8 cellular contexts compared by ENCODE assay signal in the genomic region with DNA sequence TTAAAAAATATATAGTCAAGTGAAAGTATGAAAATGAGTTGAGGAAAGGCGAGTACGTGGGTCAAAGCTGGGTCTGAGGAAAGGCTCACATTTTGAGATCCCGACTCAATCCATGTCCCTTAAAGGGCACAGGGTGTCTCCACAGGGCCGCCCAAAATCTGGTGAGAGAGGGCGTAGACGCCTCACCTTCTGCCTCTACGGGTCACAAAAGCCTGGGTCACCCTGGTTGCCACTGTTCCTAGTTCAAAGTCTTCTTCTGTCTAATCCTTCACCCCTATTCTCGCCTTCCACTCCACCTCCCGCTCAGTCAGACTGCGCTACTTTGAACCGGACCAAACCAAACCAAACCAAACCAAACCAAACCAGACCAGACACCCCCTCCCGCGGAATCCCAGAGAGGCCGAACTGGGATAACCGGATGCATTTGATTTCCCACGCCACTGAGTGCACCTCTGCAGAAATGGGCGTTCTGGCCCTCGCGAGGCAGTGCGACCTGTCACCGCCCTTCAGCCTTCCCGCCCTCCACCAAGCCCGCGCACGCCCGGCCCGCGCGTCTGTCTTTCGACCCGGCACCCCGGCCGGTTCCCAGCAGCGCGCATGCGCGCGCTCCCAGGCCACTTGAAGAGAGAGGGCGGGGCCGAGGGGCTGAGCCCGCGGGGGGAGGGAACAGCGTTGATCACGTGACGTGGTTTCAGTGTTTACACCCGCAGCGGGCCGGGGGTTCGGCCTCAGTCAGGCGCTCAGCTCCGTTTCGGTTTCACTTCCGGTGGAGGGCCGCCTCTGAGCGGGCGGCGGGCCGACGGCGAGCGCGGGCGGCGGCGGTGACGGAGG. TPM values are rescaled to one million over a fixed set of nuclear protein-coding genes. Genes with fewer than 3 reads are reported as not detected.
A peak's percentile ranks its signal among the peaks of the same experiment; 100 is the strongest.
DNase-seq lines count a peak whose midpoint lies in the region; ATAC-seq lines count a peak whose summit lies in the region.

TSS of gene FMR1 (plus strand) at position 728 of the 831 bp plus-strand sequence. CDS start 261 bp downstream, outside the sequence.

- H3K27me3 ChIP-seq in mesenchymal stem cell (ENCODE audit: control insufficient read depth in 1 of 2, insufficient read depth in 1 of 2, low read length in 2 of 2), result no peaks in the 10 kb centered on the region

- H3K9ac ChIP-seq in mesenchymal stem cell (ENCODE audit: low read length), result peak within 1 kb of the TSS; percentile 91

- DNase-seq in COLO829 (ENCODE audit: low spot score) (peak; percentile 96), HT-29 (ENCODE audit: low spot score) (peak; percentile 97), NOMO-1 treated with DMSO at 0.1 percent for 48 hours (lab: John Stamatoyannopoulos, UW; ENCODE audit: unreplicated experiment) (peak; percentile 88), mesenchymal stem cell (peak; percentile 91)
- DNase-seq in activated CD8-positive, alpha-beta memory T cell treated with anti-CD3 and anti-CD28 coated beads for 4 hours (ENCODE audit: low read depth in 2 of 2), result peak; percentile 86 to 91
- peak; percentile 92 to 93 (median 92) for DNase-seq in effector memory CD8-positive, alpha-beta T cell
- peak; percentile 82 for DNase-seq in stimulated activated CD8-positive, alpha-beta memory T cell treated with anti-CD3 and anti-CD28 coated beads, Interleukin-12 subunit alpha, Interleukin-12 subunit beta, amount 100 ng/mL, for 24 hours (ENCODE audit: extremely low read depth)

- H3K4ac ChIP-seq in mesenchymal stem cell (ENCODE audit: low read depth in 1 of 2, low read length in 2 of 2), result peak within 1 kb of the TSS in 1 of 2 experiments; percentile 61

- H3K36me3 ChIP-seq in mesenchymal stem cell (ENCODE audit: control insufficient read depth in 1 of 2, insufficient read depth in 2 of 2, low read depth in 1 of 2, low read length in 2 of 2), result no peaks in the 10 kb centered on the region

- H3K4me3 Mint-ChIP-seq in effector memory CD8-positive, alpha-beta T cell, result peak within 1 kb of the TSS; percentile 93 to 94

- peak within 1 kb of the TSS; percentile 76 for H3K27ac ChIP-seq in mesenchymal stem cell (ENCODE audit: low read length, poor library complexity, severe bottlenecking)

- H3K79me1 ChIP-seq in mesenchymal stem cell (replicated peaks; ENCODE audit: low read length, poor library complexity, severe bottlenecking), result no peaks in the 10 kb centered on the region

- no peak within 1 kb of the TSS for H4K8ac ChIP-seq in mesenchymal stem cell (ENCODE audit: low read length)

- peaks cover 10 to 20% of the 10 kb centered on the region in 2 donors for H3K4me1 Mint-ChIP-seq in effector memory CD8-positive, alpha-beta T cell (ENCODE audit: low read depth in 2 of 2)

- ATAC-seq in GM21360 (IDR thresholded peaks at IDR 0.05; ENCODE audit: unreplicated experiment), result peak; percentile 86
- peak; percentile 84 for ATAC-seq in effector memory CD8-positive, alpha-beta T cell (replicated peaks)

- H2BK15ac ChIP-seq in mesenchymal stem cell (ENCODE audit: low read depth, poor library complexity, severe bottlenecking), result no peak within 1 kb of the TSS

- H4K91ac ChIP-seq in mesenchymal stem cell (ENCODE audit: low read length), result peak within 1 kb of the TSS; percentile 39

- H2BK120ac ChIP-seq in mesenchymal stem cell (ENCODE audit: low read depth, low read length), result peak within 1 kb of the TSS; percentile 15

- no peak within 1 kb of the TSS for H2AK5ac ChIP-seq in mesenchymal stem cell (ENCODE audit: low read length, severe bottlenecking)

- H3K27ac Mint-ChIP-seq in effector memory CD8-positive, alpha-beta T cell, result peak within 1 kb of the TSS; percentile 95 to 96

- H3K27me3 Mint-ChIP-seq in effector memory CD8-positive, alpha-beta T cell, result no peaks in the 10 kb centered on the region

- H3K4me2 ChIP-seq in mesenchymal stem cell (ENCODE audit: low read length, poor library complexity, severe bottlenecking), result peak within 1 kb of the TSS; percentile 87

- H2AFZ ChIP-seq in mesenchymal stem cell (ENCODE audit: low read depth, low read length), result peak within 1 kb of the TSS; percentile 82

- H3K4me1 ChIP-seq in mesenchymal stem cell (ENCODE audit: control insufficient read depth, insufficient read depth, low read depth, low read length), result peaks cover 1% of the 10 kb centered on the region

- no peak within 1 kb of the TSS for H2BK5ac ChIP-seq in mesenchymal stem cell (ENCODE audit: low read depth, low read length, poor library complexity, severe bottlenecking)

- peak within 1 kb of the TSS in 1 of 2 experiments; percentile 63 for H2BK12ac ChIP-seq in mesenchymal stem cell (ENCODE audit: low read length in 2 of 2)

- peak within 1 kb of the TSS; percentile 77 to 82 for H3K4me3 ChIP-seq in mesenchymal stem cell (ENCODE audit: insufficient read depth in 1 of 2, low read depth in 1 of 2, low read length in 2 of 2)

- no peaks in the 10 kb centered on the region for H3K9me3 ChIP-seq in mesenchymal stem cell (ENCODE audit: control insufficient read depth, low read length)

- no peak within 1 kb of the TSS for H3K23ac ChIP-seq in mesenchymal stem cell (ENCODE audit: low read length in 2 of 2)

- 19% methylated on average over 28 of the region's 66 CpGs for WGBS in mesenchymal stem cell

- peaks cover 15% of the 10 kb centered on the region for H3K36me3 Mint-ChIP-seq in effector memory CD8-positive, alpha-beta T cell (ENCODE audit: insufficient read depth)

- H3K14ac ChIP-seq in mesenchymal stem cell (ENCODE audit: low read length in 2 of 2), result peak within 1 kb of the TSS in 1 of 2 experiments; percentile 93

- peak within 1 kb of the TSS; percentile 52 to 75 for H3K18ac ChIP-seq in mesenchymal stem cell (ENCODE audit: low read depth in 1 of 2, low read length in 2 of 2)

- H3K9me3 Mint-ChIP-seq in effector memory CD8-positive, alpha-beta T cell, result no peaks in the 10 kb centered on the region

RNA-seq across cellular contexts. Expression of gene FMR1, which starts in this region (rescaled TPM):
- 24.8 and 29.6 TPM in 2 replicates for total RNA-seq in HT-29 (2014; rRNA removed; shearing (Covaris generic))
- polyA plus RNA-seq in mesenchymal stem cell (2013, experiment 1 of 2), result 17.5 TPM
- 17.2 TPM for polyA plus RNA-seq in mesenchymal stem cell (2013, experiment 2 of 2)

Comparison
In these comparisons a context has a peak if more than half of its experiments do, and no peak if none do; other contexts are left out.
1. Peak in every context shown above with its lines: DNase-seq, ATAC-seq, H3K4me3 ChIP-seq and H3K27ac ChIP-seq.